ENCODE assay signal across 35 cellular contexts in the genomic region with DNA sequence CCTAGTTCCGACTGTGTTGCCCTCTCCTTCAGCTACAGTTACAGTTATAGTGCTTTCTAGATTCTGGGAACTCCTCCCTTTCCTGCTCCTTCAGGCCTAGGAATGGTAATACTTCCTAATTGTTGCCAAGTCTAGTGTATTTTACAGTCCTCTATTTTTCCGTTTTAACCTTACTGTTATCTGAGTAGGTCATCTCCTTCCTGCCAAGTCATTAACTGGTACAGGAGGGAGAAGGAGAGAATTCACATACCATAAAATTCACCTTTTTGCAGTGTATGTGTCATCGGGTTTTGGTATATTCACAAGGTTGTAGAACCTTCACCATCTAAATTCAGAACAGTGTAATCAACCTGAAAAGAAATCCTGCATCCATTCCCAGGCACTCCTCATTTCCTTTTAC.
"Had no signal": no experiment of that assay in that cellular context is flagged by ENCODE, and none has a peak within 500 bp of the region (broad histone marks: within the 10 kb centered on the region; RNA-seq: fewer than 3 reads in every experiment).

No MANE protein-coding gene starts in this region.

- H3K27ac ChIP-seq: VCaP, WERI-Rb-1 had no signal

- H3K36me3 Mint-ChIP-seq: activated CD4-positive, alpha-beta memory T cell treated with anti-CD3 and anti-CD28 coated beads for 36 hours; activated CD8-positive, alpha-beta memory T cell treated with anti-CD3 and anti-CD28 coated beads, Interleukin-2, amount 10 ng/mL, durations not matched to agents 7 days and 5 days; WTC11 had no signal

- H3K4me1 Mint-ChIP-seq: activated B cell treated with CpG ODN at 0.5 μM for 24 hours; activated CD4-positive, alpha-beta memory T cell treated with anti-CD3 and anti-CD28 coated beads, Interleukin-2, amount 10 ng/mL, durations not matched to agents 7 days and 5 days; activated CD4-positive, alpha-beta T cell treated with anti-CD3 and anti-CD28 coated beads for 36 hours; activated CD4-positive, alpha-beta T cell treated with anti-CD3 and anti-CD28 coated beads, Interleukin-2, amount 10 ng/mL, durations not matched to agents 24 days and 14 days; activated CD4-positive, alpha-beta T cell treated with anti-CD3 and anti-CD28 coated beads, Interleukin-2, amount 10 ng/mL, durations not matched to agents 7 days and 5 days; activated CD8-positive, alpha-beta memory T cell treated with anti-CD3 and anti-CD28 coated beads, Interleukin-2, amount 10 ng/mL, durations not matched to agents 7 days and 5 days; T-helper 17 cell had no signal

- H3K9me3 Mint-ChIP-seq: activated CD4-positive, alpha-beta memory T cell treated with anti-CD3 and anti-CD28 coated beads for 36 hours; activated CD4-positive, alpha-beta memory T cell treated with anti-CD3 and anti-CD28 coated beads, Interleukin-2, amount 10 ng/mL, durations not matched to agents 7 days and 5 days; activated CD4-positive, alpha-beta T cell treated with anti-CD3 and anti-CD28 coated beads, Interleukin-2, amount 10 ng/mL, durations not matched to agents 24 days and 14 days; activated CD4-positive, alpha-beta T cell treated with anti-CD3 and anti-CD28 coated beads, Interleukin-2, amount 10 ng/mL, durations not matched to agents 7 days and 5 days; activated CD8-positive, alpha-beta T cell treated with anti-CD3 and anti-CD28 coated beads for 36 hours; activated T-cell treated with anti-CD3 and anti-CD28 coated beads, Interleukin-2, amount 50 U/mL, for 24 hours; T-helper 1 cell treated with Interleukin-12 subunit alpha and Interleukin-12 subunit beta and Interleukin-4 antibody, amounts not matched to agents 30 μg/mL and 1 μg/mL, for 36 hours had no signal

- FAIRE-seq: TTC549 had no signal

- H3K27ac Mint-ChIP-seq: activated B cell treated with CpG ODN at 0.5 μM for 24 hours; activated CD4-positive, alpha-beta memory T cell treated with anti-CD3 and anti-CD28 coated beads for 36 hours; activated CD4-positive, alpha-beta memory T cell treated with anti-CD3 and anti-CD28 coated beads, Interleukin-2, amount 10 ng/mL, durations not matched to agents 7 days and 5 days; activated CD4-positive, alpha-beta T cell treated with anti-CD3 and anti-CD28 coated beads for 36 hours; activated CD4-positive, alpha-beta T cell treated with anti-CD3 and anti-CD28 coated beads, Interleukin-2, amount 10 ng/mL, durations not matched to agents 24 days and 14 days; activated CD4-positive, alpha-beta T cell treated with anti-CD3 and anti-CD28 coated beads, Interleukin-2, amount 10 ng/mL, durations not matched to agents 7 days and 5 days; activated CD8-positive, alpha-beta memory T cell treated with anti-CD3 and anti-CD28 coated beads, Interleukin-2, amount 10 ng/mL, durations not matched to agents 7 days and 5 days; activated CD8-positive, alpha-beta T cell treated with anti-CD3 and anti-CD28 coated beads for 36 hours; activated CD8-positive, alpha-beta T cell treated with anti-CD3 and anti-CD28 coated beads, Interleukin-2, amount 10 ng/mL, durations not matched to agents 7 days and 5 days; activated T-cell treated with anti-CD3 and anti-CD28 coated beads, Interleukin-2, amount 50 U/mL, for 24 hours; T-helper 1 cell treated with Interleukin-12 subunit alpha and Interleukin-12 subunit beta and Interleukin-4 antibody, amounts not matched to agents 30 μg/mL and 1 μg/mL, for 36 hours; T-helper 17 cell; T-helper 2 cell treated with Interferon-gamma antibody and Interleukin-4, amounts not matched to agents 5 μg/mL and 100 μg/mL, for 36 hours; WTC11 had no signal

- H3K36me3 ChIP-seq: WERI-Rb-1 had no signal

- H3K4me3 Mint-ChIP-seq: activated B cell treated with CpG ODN at 0.5 μM for 24 hours; activated CD4-positive, alpha-beta memory T cell treated with anti-CD3 and anti-CD28 coated beads for 36 hours; activated CD4-positive, alpha-beta memory T cell treated with anti-CD3 and anti-CD28 coated beads, Interleukin-2, amount 10 ng/mL, durations not matched to agents 7 days and 5 days; activated CD4-positive, alpha-beta T cell treated with anti-CD3 and anti-CD28 coated beads for 36 hours; activated CD4-positive, alpha-beta T cell treated with anti-CD3 and anti-CD28 coated beads, Interleukin-2, amount 10 ng/mL, durations not matched to agents 24 days and 14 days; activated CD4-positive, alpha-beta T cell treated with anti-CD3 and anti-CD28 coated beads, Interleukin-2, amount 10 ng/mL, durations not matched to agents 7 days and 5 days; activated CD8-positive, alpha-beta memory T cell treated with anti-CD3 and anti-CD28 coated beads, Interleukin-2, amount 10 ng/mL, durations not matched to agents 7 days and 5 days; activated CD8-positive, alpha-beta T cell treated with anti-CD3 and anti-CD28 coated beads for 36 hours; activated CD8-positive, alpha-beta T cell treated with anti-CD3 and anti-CD28 coated beads, Interleukin-2, amount 10 ng/mL, durations not matched to agents 7 days and 5 days; activated T-cell treated with anti-CD3 and anti-CD28 coated beads, Interleukin-2, amount 50 U/mL, for 24 hours; activated T-cell treated with anti-CD3 and anti-CD28 coated beads, Interleukin-2, amount 50 U/mL, for 4 hours; T-helper 1 cell treated with Interleukin-12 subunit alpha and Interleukin-12 subunit beta and Interleukin-4 antibody, amounts not matched to agents 30 μg/mL and 1 μg/mL, for 36 hours; T-helper 17 cell; T-helper 2 cell treated with Interferon-gamma antibody and Interleukin-4, amounts not matched to agents 5 μg/mL and 100 μg/mL, for 36 hours; WTC11 had no signal

- H3K27me3 Mint-ChIP-seq: activated B cell treated with CpG ODN at 0.5 μM for 24 hours; activated CD4-positive, alpha-beta memory T cell treated with anti-CD3 and anti-CD28 coated beads for 36 hours; activated CD4-positive, alpha-beta memory T cell treated with anti-CD3 and anti-CD28 coated beads, Interleukin-2, amount 10 ng/mL, durations not matched to agents 7 days and 5 days; activated CD4-positive, alpha-beta T cell treated with anti-CD3 and anti-CD28 coated beads for 36 hours; activated CD4-positive, alpha-beta T cell treated with anti-CD3 and anti-CD28 coated beads, Interleukin-2, amount 10 ng/mL, durations not matched to agents 24 days and 14 days; activated CD4-positive, alpha-beta T cell treated with anti-CD3 and anti-CD28 coated beads, Interleukin-2, amount 10 ng/mL, durations not matched to agents 7 days and 5 days; activated CD8-positive, alpha-beta memory T cell treated with anti-CD3 and anti-CD28 coated beads, Interleukin-2, amount 10 ng/mL, durations not matched to agents 7 days and 5 days; activated CD8-positive, alpha-beta T cell treated with anti-CD3 and anti-CD28 coated beads for 36 hours; activated T-cell treated with anti-CD3 and anti-CD28 coated beads, Interleukin-2, amount 50 U/mL, for 24 hours; T-helper 17 cell had no signal

- DNase-seq: activated B cell treated with CpG ODN at 0.5 μM for 24 hours; activated CD4-positive, alpha-beta memory T cell treated with anti-CD3 and anti-CD28 coated beads for 36 hours; activated CD4-positive, alpha-beta memory T cell treated with anti-CD3 and anti-CD28 coated beads, Interleukin-2, amount 10 ng/mL, durations not matched to agents 7 days and 5 days; activated CD4-positive, alpha-beta T cell treated with anti-CD3 and anti-CD28 coated beads for 1 hour; activated CD4-positive, alpha-beta T cell treated with anti-CD3 and anti-CD28 coated beads for 36 hours; activated CD4-positive, alpha-beta T cell treated with anti-CD3 and anti-CD28 coated beads for 4 hours; activated CD4-positive, alpha-beta T cell treated with anti-CD3 and anti-CD28 coated beads for 48 hours; activated CD4-positive, alpha-beta T cell treated with anti-CD3 and anti-CD28 coated beads, Interleukin-2, amount 10 ng/mL, durations not matched to agents 24 days and 14 days; activated CD4-positive, alpha-beta T cell treated with anti-CD3 and anti-CD28 coated beads, Interleukin-2, amount 10 ng/mL, durations not matched to agents 7 days and 5 days; activated CD4-positive, alpha-beta T cell treated with anti-CD3 and anti-CD28 coated beads, Interleukin-2, amount 50 U/mL, for 1 hour; activated CD4-positive, alpha-beta T cell treated with anti-CD3 and anti-CD28 coated beads, Interleukin-2, amount 50 U/mL, for 4 hours; activated CD4-positive, alpha-beta T cell treated with anti-CD3 and anti-CD28 coated beads, Interleukin-2, amount 50 U/mL, for 48 hours; activated CD4-positive, CD25-positive, alpha-beta regulatory T cell; activated CD4-positive, CD25-positive, alpha-beta regulatory T cell treated with anti-CD3 and anti-CD28 coated beads, Interleukin-2, amount 50 U/mL, for 72 hours; activated CD8-positive, alpha-beta memory T cell treated with anti-CD3 and anti-CD28 coated beads for 24 hours; activated CD8-positive, alpha-beta memory T cell treated with anti-CD3 and anti-CD28 coated beads, Interleukin-2, amount 10 ng/mL, durations not matched to agents 7 days and 5 days; activated CD8-positive, alpha-beta memory T cell treated with anti-CD3 and anti-CD28 coated beads, Interleukin-2, amount 50 U/mL, for 4 hours; activated CD8-positive, alpha-beta memory T cell treated with anti-CD3 and anti-CD28 coated beads, Interleukin-2, amount 50 U/mL, for 48 hours; activated CD8-positive, alpha-beta T cell treated with anti-CD3 and anti-CD28 coated beads for 36 hours; activated CD8-positive, alpha-beta T cell treated with anti-CD3 and anti-CD28 coated beads, Interleukin-2, amount 10 ng/mL, durations not matched to agents 7 days and 5 days; activated T-cell treated with anti-CD3 and anti-CD28 coated beads for 4 hours; activated T-cell treated with anti-CD3 and anti-CD28 coated beads, Interleukin-2, amount 50 U/mL, for 1 hour; activated T-cell treated with anti-CD3 and anti-CD28 coated beads, Interleukin-2, amount 50 U/mL, for 24 hours; activated T-cell treated with anti-CD3 and anti-CD28 coated beads, Interleukin-2, amount 50 U/mL, for 4 hours; T-helper 17 cell; T-helper 2 cell; T-helper 9 cell; T1000; WERI-Rb-1 had no signal

- ATAC-seq: activated CD4-positive, alpha-beta T cell treated with anti-CD3 and anti-CD28 coated beads for 36 hours; activated CD4-positive, CD25-positive, alpha-beta regulatory T cell treated with anti-CD3 and anti-CD28 coated beads, Interleukin-2, amount 50 U/mL, for 24 hours; activated CD8-positive, alpha-beta memory T cell treated with anti-CD3 and anti-CD28 coated beads, Interleukin-2, amount 10 ng/mL, durations not matched to agents 7 days and 5 days; activated CD8-positive, alpha-beta T cell treated with anti-CD3 and anti-CD28 coated beads for 36 hours; activated CD8-positive, alpha-beta T cell treated with anti-CD3 and anti-CD28 coated beads, Interleukin-2, amount 10 ng/mL, durations not matched to agents 7 days and 5 days; activated T-cell treated with anti-CD3 and anti-CD28 coated beads, Interleukin-2, amount 50 U/mL, for 4 hours; T-helper 17 cell; WTC11 had no signal
